In the genomic region with DNA sequence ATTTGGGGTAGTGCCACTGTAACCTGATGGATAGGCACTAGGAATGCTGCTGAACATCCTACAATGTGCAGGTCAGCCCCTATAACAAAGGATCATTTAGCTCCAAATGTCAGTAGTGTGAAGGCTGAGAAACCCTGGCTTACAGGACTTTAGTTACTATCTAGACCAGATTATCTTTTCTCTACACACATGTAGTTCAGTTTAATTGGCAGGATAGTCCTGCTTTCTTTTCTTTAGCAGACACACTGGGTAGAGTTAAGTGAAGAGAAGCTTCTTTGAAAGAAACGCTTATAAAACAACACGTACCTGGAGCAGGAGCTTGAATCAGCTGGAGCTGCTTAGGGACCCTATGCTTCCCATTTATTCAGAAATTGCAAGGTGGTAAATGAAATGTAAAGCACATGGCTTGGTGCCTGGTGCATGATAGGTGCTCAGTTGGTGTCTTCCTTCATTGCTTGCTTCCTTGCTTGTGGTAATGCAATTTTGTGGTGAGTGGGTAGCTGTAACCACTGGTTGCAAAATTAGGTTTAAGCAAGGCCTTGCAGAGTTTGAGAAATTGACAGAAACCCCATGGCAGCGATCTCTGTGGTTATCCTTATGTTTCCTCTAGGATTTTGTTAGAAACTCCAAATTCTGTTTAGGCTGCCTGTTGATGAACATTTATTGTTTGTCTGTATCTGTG, we compare ENCODE assay signal across 14 cellular contexts. TPM values are rescaled to one million over a fixed set of nuclear protein-coding genes. Genes with fewer than 3 reads are reported as not detected.
DNase-seq lines count a peak whose midpoint lies in the region; ATAC-seq and TF ChIP-seq lines count a peak whose summit lies in the region.
"Had no signal": no experiment of that assay in that cellular context is flagged by ENCODE, and none has a peak within 500 bp of the region (broad histone marks: within the 10 kb centered on the region; RNA-seq: fewer than 3 reads in every experiment).

No MANE protein-coding gene starts in this region.

- ATAC-seq in activated CD8-positive, alpha-beta T cell treated with anti-CD3 and anti-CD28 coated beads for 36 hours = peak; percentile 34
- ATAC-seq in GM21526 (IDR thresholded peaks at IDR 0.05; ENCODE audit: low FRiP score, unreplicated experiment) (no peak), GM19397 (IDR thresholded peaks at IDR 0.05; ENCODE audit: unreplicated experiment) (no peak)
- ATAC-seq: left ventricle myocardium superior had no signal

- TF ChIP-seq CTCF in CD14-positive monocyte (IDR thresholded peaks at IDR 0.05) (no peak), mesothelial cell of epicardium (IDR thresholded peaks at IDR 0.05; ENCODE audit: unreplicated experiment) (no peak)
- TF ChIP-seq CTCF in activated CD8-positive, alpha-beta T cell treated with anti-CD3 and anti-CD28 coated beads for 36 hours (IDR thresholded peaks at IDR 0.05) = no peak

- peak overlapping the region; percentile 95 to 98 (median 97) for H3K27ac Mint-ChIP-seq in CD14-positive monocyte
- H3K27ac Mint-ChIP-seq in activated CD8-positive, alpha-beta T cell treated with anti-CD3 and anti-CD28 coated beads for 36 hours = peak overlapping the region; percentile 68
- peak overlapping the region; percentile 55 for H3K27ac Mint-ChIP-seq in mesothelial cell of epicardium

- H3K36me3 Mint-ChIP-seq in CD14-positive monocyte = peaks cover 9 to 10% of the 10 kb centered on the region in 2 donors
- peaks cover 11% of the 10 kb centered on the region for H3K36me3 Mint-ChIP-seq in activated CD8-positive, alpha-beta T cell treated with anti-CD3 and anti-CD28 coated beads for 36 hours (ENCODE audit: low read depth)
- peaks cover 2% of the 10 kb centered on the region for H3K36me3 Mint-ChIP-seq in mesothelial cell of epicardium

- H3K4me3 Mint-ChIP-seq in CD14-positive monocyte = peak overlapping the region; percentile 48 to 86
- H3K4me3 Mint-ChIP-seq in activated CD8-positive, alpha-beta T cell treated with anti-CD3 and anti-CD28 coated beads for 36 hours = peak overlapping the region; percentile 18
- no peak overlapping the region for H3K4me3 Mint-ChIP-seq in mesothelial cell of epicardium

- CTCF ChIA-PET in activated CD8-positive, alpha-beta T cell treated with anti-CD3 and anti-CD28 coated beads for 36 hours (lab: Charles Lee) = interaction anchor here (1.0 to 3.8 kb wide), 9 partner anchors 8 to 100 kb away, joined by 3 to 16 read pairs (median 5); no protein-coding TSS in a partner anchor

- no peaks in the 10 kb centered on the region for H3K27me3 Mint-ChIP-seq in CD14-positive monocyte (ENCODE audit: low read depth in 3 of 3)
- H3K27me3 Mint-ChIP-seq in activated CD8-positive, alpha-beta T cell treated with anti-CD3 and anti-CD28 coated beads for 36 hours = no peaks in the 10 kb centered on the region
- no peaks in the 10 kb centered on the region for H3K27me3 Mint-ChIP-seq in mesothelial cell of epicardium (ENCODE audit: low read depth)

- no peaks in the 10 kb centered on the region for H3K9me3 Mint-ChIP-seq in CD14-positive monocyte
- peaks cover 2% of the 10 kb centered on the region for H3K9me3 Mint-ChIP-seq in activated CD8-positive, alpha-beta T cell treated with anti-CD3 and anti-CD28 coated beads for 36 hours
- H3K9me3 Mint-ChIP-seq in mesothelial cell of epicardium = no peaks in the 10 kb centered on the region

- peaks cover 93% of the 10 kb centered on the region for H3K4me1 Mint-ChIP-seq in CD14-positive monocyte
- H3K4me1 Mint-ChIP-seq in activated CD8-positive, alpha-beta T cell treated with anti-CD3 and anti-CD28 coated beads for 36 hours (ENCODE audit: low read depth) = peaks cover 85% of the 10 kb centered on the region
- H3K4me1 Mint-ChIP-seq in mesothelial cell of epicardium = peaks cover 51% of the 10 kb centered on the region

- DNase-seq in CD14-positive monocyte (ENCODE audit: low spot score) = peak; percentile 63
- DNase-seq in KG1 (lab: John Stamatoyannopoulos, UW) = peak; percentile 49
- peak; percentile 59 for DNase-seq in activated CD8-positive, alpha-beta T cell treated with anti-CD3 and anti-CD28 coated beads for 36 hours
- no peak for DNase-seq in mesothelial cell of epicardium (ENCODE audit: low spot score in 2 of 2, unreplicated experiment in 2 of 2)
- DNase-seq in NCI-H82 treated with DMSO at 0.1 percent for 48 hours (lab: John Stamatoyannopoulos, UW; ENCODE audit: unreplicated experiment) = no peak
- DNase-seq in DMS79 (lab: John Stamatoyannopoulos, UW) = no peak
- DNase-seq: aorta, esophagus squamous epithelium, IMR-90, left ventricle myocardium superior, NCI-H526 treated with DMSO at 0.1 percent for 48 hours, right lobe of liver had no signal

- intact Hi-C loops in CD14-positive monocyte (cut with micrococcal nuclease) = no loop called here
- intact Hi-C loops in activated CD8-positive, alpha-beta T cell treated with anti-CD3 and anti-CD28 coated beads for 36 hours (cut with micrococcal nuclease) = no loop called here

- POLR2A ChIA-PET in activated CD8-positive, alpha-beta T cell treated with anti-CD3 and anti-CD28 coated beads for 36 hours (lab: Charles Lee) = interaction anchor here (0.7 to 2.9 kb wide), 9 partner anchors 7 to 89 kb away, joined by 3 to 18 read pairs (median 3); a partner anchor contains a TSS

RNA-seq across cellular contexts. Expression of a gene that starts 9.4 kb away (rescaled TPM):
- 100 to 1,000 TPM; 373 to 400 TPM for polyA plus RNA-seq in CD14-positive monocyte
- 100 to 1,000 TPM; 116 to 122 TPM for total RNA-seq in activated CD8-positive, alpha-beta T cell treated with anti-CD3 and anti-CD28 coated beads for 36 hours
- total RNA-seq in mesothelial cell of epicardium = 138 to 145 TPM (median 142 TPM) in 3 replicates

RNA-seq across cellular contexts. Expression of a gene that starts 43.6 kb away (rescaled TPM):
- 100 to 1,000 TPM; 159 to 276 TPM for polyA plus RNA-seq in CD14-positive monocyte
- under 1 TPM in 1 of 2 experiments, not detected in 1; 0.20 TPM for total RNA-seq in activated CD8-positive, alpha-beta T cell treated with anti-CD3 and anti-CD28 coated beads for 36 hours
- not detected in 3 replicates for total RNA-seq in mesothelial cell of epicardium
- total RNA-seq: IMR-90 had no signal
- polyA plus RNA-seq: IMR-90 had no signal

RNA-seq across cellular contexts. Expression of a gene that starts 55.0 kb away (rescaled TPM):
- polyA plus RNA-seq in CD14-positive monocyte = under 1 TPM; 0.21 to 0.23 TPM
- total RNA-seq in activated CD8-positive, alpha-beta T cell treated with anti-CD3 and anti-CD28 coated beads for 36 hours = under 1 TPM in 1 of 2 experiments, not detected in 1; 0.09 TPM
- total RNA-seq in mesothelial cell of epicardium = 0.09 to 0.25 TPM (median 0.25 TPM) in 3 replicates
- total RNA-seq: IMR-90, left ventricle myocardium superior had no signal
- polyA plus RNA-seq: aorta had no signal

Comparison
In these comparisons a context has a peak if more than half of its experiments do, and no peak if none do; other contexts are left out.
1. DNase-seq: peak in CD14-positive monocyte (single experiment), KG1 (single experiment) and activated CD8-positive, alpha-beta T cell treated with anti-CD3 and anti-CD28 coated beads for 36 hours (single experiment); none in mesothelial cell of epicardium (0 of 2), NCI-H82 treated with DMSO at 0.1 percent for 48 hours (single experiment) and DMS79 (single experiment).
2. Peak in every context shown above with its lines, with median percentiles within 50 percentile points of each other: H3K27ac Mint-ChIP-seq.